25 cellular contexts compared by ENCODE assay signal in genomic region chr4:92035666-92036065, GRCh38.
DNase-seq lines count a peak whose midpoint lies in the region; ATAC-seq and TF ChIP-seq lines count a peak whose summit lies in the region.
"Had no signal": no experiment of that assay in that cellular context is flagged by ENCODE, and none has a peak within 500 bp of the region (broad histone marks: within the 10 kb centered on the region; RNA-seq: fewer than 3 reads in every experiment).

No MANE protein-coding gene starts in this region.

- POLR2A ChIA-PET in IMR-90 (lab: Charles Lee; ENCODE audit: unreplicated experiment) (no interaction called here), WTC11 (lab: Charles Lee) (no interaction called here)

- H3K23me2 ChIP-seq in H9 (ENCODE audit: insufficient read length, low read depth, low read length, poor library complexity, severe bottlenecking) = no peaks in the 10 kb centered on the region

- no CpG with 5 or more reads among the region's 3 CpGs for WGBS in H9 (ENCODE audit: extremely low coverage, insufficient read length, low lambda C conversion rate)
- WGBS in IMR-90 (ENCODE audit: extremely low coverage in 2 of 2, insufficient read length in 1 of 2), 2 experiments = no CpG with 5 or more reads among the region's 3 CpGs

- no peak overlapping the region for H3K9ac ChIP-seq in H9 (ENCODE audit: extremely low read depth, insufficient read length, low read length)
- no peak overlapping the region for H3K9ac ChIP-seq in IMR-90 (ENCODE audit: low read depth, low read length)
- H3K9ac ChIP-seq: BLaER1 treated with 17β-estradiol and CSF1 and Interleukin-3, amounts not matched to agents 10 nM and 100 nM had no signal

- H2AFZ ChIP-seq in H9 (ENCODE audit: low read length) (peak overlapping the region; percentile 6), IMR-90 (replicated peaks; ENCODE audit: low read length, poor library complexity) (no peak overlapping the region)

- no peak overlapping the region for H3K4ac ChIP-seq in H9 (ENCODE audit: low read depth, low read length)
- H3K4ac ChIP-seq in IMR-90 (ENCODE audit: low read depth, low read length) = no peak overlapping the region

- H3K4me3 Mint-ChIP-seq in H9 (no peak overlapping the region), WTC11 (no peak overlapping the region)
- H3K4me3 Mint-ChIP-seq: CD8-positive, alpha-beta T cell had no signal

- H3K56ac ChIP-seq in H9 (ENCODE audit: insufficient read length, low read depth, low read length) = no peak overlapping the region
- H3K56ac ChIP-seq in IMR-90 (ENCODE audit: extremely low read depth, insufficient read depth, low read length) = no peak overlapping the region

- H3K23ac ChIP-seq in H9 (ENCODE audit: insufficient read length, low read depth, low read length) (no peak overlapping the region), IMR-90 (ENCODE audit: low read depth, low read length) (no peak overlapping the region)

- no peak for ATAC-seq in IMR-90 (ENCODE audit: low read depth)
- peak; percentile 44 for ATAC-seq in WTC11
- ATAC-seq: CD8-positive, alpha-beta T cell; Right ventricle myocardium inferior had no signal

- no peak overlapping the region for H2BK120ac ChIP-seq in H9 (ENCODE audit: low read depth, low read length, poor library complexity, severe bottlenecking)
- H2BK120ac ChIP-seq in IMR-90 (ENCODE audit: low read depth, low read length) = no peak overlapping the region

- H3K9me3 ChIP-seq in H9 (ENCODE audit: control insufficient read depth, low read depth, low read length) (no peaks in the 10 kb centered on the region), IMR-90 (ENCODE audit: control insufficient read depth, insufficient read depth, low read length) (no peaks in the 10 kb centered on the region)
- H3K9me3 ChIP-seq: MG63, SJSA1 had no signal

- peak; percentile 0 for DNase-seq in ELR (ENCODE audit: low read depth)
- no peak for DNase-seq in H9
- peak; percentile 14 for DNase-seq in IMR-90
- no peak for DNase-seq in WTC11 (ENCODE audit: low spot score)
- no peak for DNase-seq in cerebellar cortex (ENCODE audit: low spot score)
- no peak for DNase-seq in kidney tubule cell (ENCODE audit: low spot score)
- DNase-seq in T-helper 2 cell = no peak
- no peak for DNase-seq in hypothalamus (lab: John Stamatoyannopoulos, UW)
- DNase-seq: 8988T; CD8-positive, alpha-beta T cell; DND-41; GDM1; Kasumi-1; MG63; NCI-H1092; NCI-H1436; NCI-H1930; NCI-H226; NCI-H510A treated with DMSO at 0.1 percent for 48 hours; NCI-H774; T-helper 1 cell; T-helper 9 cell had no signal

- H3K27me3 Mint-ChIP-seq in H9 (ENCODE audit: low read depth) (no peaks in the 10 kb centered on the region), WTC11 (ENCODE audit: low read depth) (no peaks in the 10 kb centered on the region; the same call in 1 of the 2 replicates)

- H3K14ac ChIP-seq in H9 (ENCODE audit: insufficient read depth, low read length) = no peak overlapping the region
- no peak overlapping the region for H3K14ac ChIP-seq in IMR-90 (replicated peaks; ENCODE audit: low read depth, low read length)

- H3K9me1 ChIP-seq in IMR-90 (ENCODE audit: insufficient read depth, low read length) = no peaks in the 10 kb centered on the region

- peaks cover 13 to 15% of the 10 kb centered on the region in 2 experiments; a peak in 4 of 5 replicates for H3K9me3 Mint-ChIP-seq in H9
- H3K9me3 Mint-ChIP-seq in WTC11 = peaks cover 31% of the 10 kb centered on the region

- CTCF ChIA-PET in IMR-90 (lab: Yijun Ruan, JAX) (no interaction called here), WTC11 (lab: Charles Lee) (interaction anchor here (1.0 kb wide), 1 partner anchor 22 kb away, joined by 3 read pairs; no protein-coding TSS in a partner anchor)

- no peak overlapping the region for H2BK12ac ChIP-seq in H9 (ENCODE audit: insufficient read length, low read depth, low read length)

- H3K36me3 ChIP-seq in IMR-90 (ENCODE audit: control insufficient read depth, insufficient read depth, low read length) = no peaks in the 10 kb centered on the region
- H3K36me3 ChIP-seq: BLaER1 treated with 17β-estradiol and CSF1 and Interleukin-3, amounts not matched to agents 10 nM and 100 nM; MG63; SJSA1 had no signal

- H3K79me1 ChIP-seq in H9 (ENCODE audit: insufficient read depth, low read depth, low read length, poor library complexity, severe bottlenecking) (no peaks in the 10 kb centered on the region), IMR-90 (ENCODE audit: low read depth in 1 of 2, low read length in 2 of 2) (no peaks in the 10 kb centered on the region)

- TF ChIP-seq RAD21 in IMR-90 (IDR thresholded peaks at IDR 0.05; ENCODE audit: low read length) = no peak

- in situ Hi-C loops in IMR-90 (cut with MboI; ENCODE audit: low sequenced_read_pairs) = no loop called here

- TF ChIP-seq CTCF in H9 (conservative IDR thresholded peaks at IDR 0.05) (peak; percentile 16; the same call in 1 of the 3 replicates), IMR-90 (conservative IDR thresholded peaks at IDR 0.05; ENCODE audit: low read depth, low read length) (no peak), WTC11 (IDR thresholded peaks at IDR 0.05) (no peak)

- H3K27ac Mint-ChIP-seq in H9 = peak overlapping the region in 1 of 3 experiments; percentile 74; a peak in 1 of 7 replicates
- H3K27ac Mint-ChIP-seq in WTC11 = peak overlapping the region; percentile 68; the same call in 1 of the 2 replicates
- H3K27ac Mint-ChIP-seq: CD8-positive, alpha-beta T cell had no signal

- no peaks in the 10 kb centered on the region for H4K20me1 ChIP-seq in H9 (ENCODE audit: control insufficient read depth, insufficient read depth, insufficient read length)
- H4K20me1 ChIP-seq in IMR-90 (ENCODE audit: insufficient read depth, low read length) = no peaks in the 10 kb centered on the region
- H4K20me1 ChIP-seq: BLaER1 treated with 17β-estradiol and CSF1 and Interleukin-3, amounts not matched to agents 10 nM and 100 nM had no signal

- no peak overlapping the region for H2AK9ac ChIP-seq in IMR-90 (replicated peaks; ENCODE audit: low read depth, low read length, poor library complexity)

- H3K18ac ChIP-seq in H9 (ENCODE audit: insufficient read length, low read depth, low read length) (no peak overlapping the region), IMR-90 (ENCODE audit: low read depth, low read length) (no peak overlapping the region)

- H4K8ac ChIP-seq in H9 (replicated peaks; ENCODE audit: insufficient read length, low read depth, low read length) (no peak overlapping the region), IMR-90 (ENCODE audit: low read depth in 2 of 2, low read length in 2 of 2) (no peak overlapping the region)

- TF ChIP-seq POLR2A in IMR-90 (IDR thresholded peaks at IDR 0.05; ENCODE audit: low read depth, low read length) = no peak

- H2AK5ac ChIP-seq in H9 (ENCODE audit: insufficient read length, low read length) (no peak overlapping the region), IMR-90 (ENCODE audit: low read depth, low read length) (no peak overlapping the region)

- dilution Hi-C loops in IMR-90 (cut with HindIII; ENCODE audit: low sequenced_read_pairs, unreplicated experiment) = no loop called here

- no peak overlapping the region for H3T11ph ChIP-seq in H9 (ENCODE audit: low read length)

- H4K5ac ChIP-seq in H9 (ENCODE audit: insufficient read length, low read depth, low read length) (no peak overlapping the region), IMR-90 (ENCODE audit: low read depth, low read length) (no peak overlapping the region)

- peaks cover 16% of the 10 kb centered on the region in 2 experiments for H3K4me1 Mint-ChIP-seq in H9
- H3K4me1 Mint-ChIP-seq in WTC11 = peaks cover 24% of the 10 kb centered on the region

- H3K27me3 ChIP-seq in H9 (ENCODE audit: insufficient read depth, low read length) (no peaks in the 10 kb centered on the region), IMR-90 (ENCODE audit: control insufficient read depth, insufficient read depth, low read length) (no peaks in the 10 kb centered on the region)
- H3K27me3 ChIP-seq: BLaER1 treated with 17β-estradiol and CSF1 and Interleukin-3, amounts not matched to agents 10 nM and 100 nM; MG63; SJSA1 had no signal

- no peak overlapping the region for H3K4me2 ChIP-seq in H9 (ENCODE audit: insufficient read depth, insufficient read length, low read length)
- H3K4me2 ChIP-seq in IMR-90 (ENCODE audit: low read depth, low read length) = no peak overlapping the region

- H2BK20ac ChIP-seq in H9 (ENCODE audit: low read depth, low read length, poor library complexity, severe bottlenecking) = no peak overlapping the region
- H2BK20ac ChIP-seq in IMR-90 (ENCODE audit: low read depth, low read length) = no peak overlapping the region

- H3K4me3 ChIP-seq in IMR-90 (ENCODE audit: insufficient read depth, low read depth, low read length) = no peak overlapping the region
- H3K4me3 ChIP-seq: BLaER1 treated with 17β-estradiol and CSF1 and Interleukin-3, amounts not matched to agents 10 nM and 100 nM; MG63; SJSA1 had no signal

- no peak overlapping the region for H3K27ac ChIP-seq in H9 (ENCODE audit: insufficient read length, low read depth, low read length)
- H3K27ac ChIP-seq in IMR-90 (ENCODE audit: insufficient read depth, low read length) = no peak overlapping the region
- H3K27ac ChIP-seq: BLaER1 treated with 17β-estradiol and CSF1 and Interleukin-3, amounts not matched to agents 10 nM and 100 nM; SJSA1 had no signal

- no peaks in the 10 kb centered on the region for H3K79me2 ChIP-seq in H9 (ENCODE audit: insufficient read depth, low read length)

- no TSS peak for BruUV-seq in IMR-90 (replicated peaks; lab: Mats Ljungman, UMichigan)

- H3K4me1 ChIP-seq in H9 (ENCODE audit: insufficient read depth, low read length) (no peaks in the 10 kb centered on the region; the same call in 1 of the 2 replicates), IMR-90 (ENCODE audit: control insufficient read depth, insufficient read depth, low read length) (no peaks in the 10 kb centered on the region)
- H3K4me1 ChIP-seq: SJSA1 had no signal

- H4K91ac ChIP-seq in H9 (ENCODE audit: insufficient read length, low read depth, low read length) (no peak overlapping the region), IMR-90 (ENCODE audit: insufficient read depth, low read depth, low read length) (no peak overlapping the region)

- H3K36me3 Mint-ChIP-seq in H9 (ENCODE audit: insufficient read depth in 1 of 3, low read depth in 3 of 3) (peaks cover 2 to 15% (median 8%) of the 10 kb centered on the region in 3 experiments; a peak in 6 of 7 replicates), WTC11 (peaks cover 27% of the 10 kb centered on the region)
- H3K36me3 Mint-ChIP-seq: CD8-positive, alpha-beta T cell had no signal

- no peak overlapping the region for H2BK15ac ChIP-seq in H9 (ENCODE audit: low read depth, low read length)
- H2BK15ac ChIP-seq in IMR-90 (ENCODE audit: low read depth, low read length) = no peak overlapping the region

- intact Hi-C loops in IMR-90 (cut with micrococcal nuclease) = no loop called here

- H2BK5ac ChIP-seq in H9 (ENCODE audit: insufficient read length, low read length) = no peak overlapping the region
- no peak overlapping the region for H2BK5ac ChIP-seq in IMR-90 (ENCODE audit: low read depth, low read length, poor library complexity, severe bottlenecking)

TF ChIP-seq in IMR-90, 13 proteins besides CTCF, POLR2A, EP300 and RAD21:
- TF ChIP-seq MXI1 (IDR thresholded peaks at IDR 0.05; ENCODE audit: borderline replicate concordance, low read depth, low read length) = no peak
- TF ChIP-seq FOS (IDR thresholded peaks at IDR 0.05; ENCODE audit: low read depth, low read length) = no peak

TF ChIP-seq in WTC11, 78 proteins besides CTCF, POLR2A, EP300 and RAD21 (continues in another document):
- TF ChIP-seq SMAD3 (CRISPR knock-in tag; IDR thresholded peaks at IDR 0.05; ENCODE audit: borderline replicate concordance) (no peak), ZNF219 (CRISPR knock-in tag; IDR thresholded peaks at IDR 0.05; ENCODE audit: borderline replicate concordance) (no peak)

Comparison
In these comparisons a context has a peak if more than half of its experiments do, and no peak if none do; other contexts are left out.
1. DNase-seq: peak in ELR (single experiment) and IMR-90 (single experiment); none in H9 (single experiment), WTC11 (single experiment), cerebellar cortex (single experiment), kidney tubule cell (single experiment), T-helper 2 cell (0 of 5) and hypothalamus (0 of 51).